13 cellular contexts compared by ENCODE assay signal in the genomic region with DNA sequence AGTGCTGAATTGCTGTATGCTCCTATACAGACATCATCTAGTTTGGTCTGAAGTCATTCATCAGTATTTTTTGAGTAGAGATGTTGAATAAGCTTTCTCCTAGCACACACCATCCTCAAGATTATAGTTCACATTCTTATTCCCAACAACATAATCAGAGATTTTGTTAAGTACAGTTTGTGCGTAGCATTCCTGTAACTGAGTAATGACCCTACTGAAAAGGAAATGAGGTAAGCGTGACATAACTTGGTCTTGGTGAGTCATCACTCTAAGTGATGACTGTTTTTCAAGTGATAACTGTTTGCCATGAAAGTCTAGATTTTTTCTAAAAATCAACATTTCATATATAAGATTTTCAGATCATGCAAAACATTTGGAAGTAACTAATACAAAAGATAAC. TPM values are rescaled to one million over a fixed set of nuclear protein-coding genes. Genes with fewer than 3 reads are reported as not detected.
DNase-seq lines count a peak whose midpoint lies in the region; ATAC-seq and TF ChIP-seq lines count a peak whose summit lies in the region.
"Had no signal": no experiment of that assay in that cellular context is flagged by ENCODE, and none has a peak within 500 bp of the region (broad histone marks: within the 10 kb centered on the region; RNA-seq: fewer than 3 reads in every experiment).

No MANE protein-coding gene starts in this region.

- DNase-seq in A673 (ENCODE audit: low spot score), result peak; percentile 27
- DNase-seq in HCEC 1CT, result peak; percentile 93
- DNase-seq in astrocyte of the cerebellum (ENCODE audit: low read depth), result peak; percentile 44
- DNase-seq in iris pigment epithelial cell (ENCODE audit: low read depth), result peak; percentile 97
- no peak for DNase-seq in mucosa of descending colon
- DNase-seq in BE2C, result no peak
- DNase-seq: activated CD4-positive, alpha-beta T cell treated with anti-CD3 and anti-CD28 coated beads, Interleukin-2, amount 50 U/mL, for 1 hour; cortex of kidney; hypothalamus; NCI-H1930 had no signal

- H3K4me3 ChIP-seq in A673 (ENCODE audit: low read depth, low read length, poor library complexity, severe bottlenecking) (no peak overlapping the region), astrocyte of the cerebellum (ENCODE audit: low read depth, low read length) (no peak overlapping the region), mucosa of descending colon (no peak overlapping the region), BE2C (ENCODE audit: low read depth, low read length) (no peak overlapping the region)

- no peak overlapping the region for H3K27ac ChIP-seq in A673 (ENCODE audit: low read depth, low read length, poor library complexity, severe bottlenecking)
- H3K27ac ChIP-seq: C4-2B had no signal

- BruUV-seq in A673 (replicated peaks; lab: Mats Ljungman, UMichigan), result no TSS peak

- TF ChIP-seq CTCF in A673 (conservative IDR thresholded peaks at IDR 0.05; ENCODE audit: low read depth, low read length) (no peak), astrocyte of the cerebellum (IDR thresholded peaks at IDR 0.05; ENCODE audit: low read depth, low read length, missing control alignments) (no peak), mucosa of descending colon (IDR thresholded peaks at IDR 0.05) (no peak), BE2C (IDR thresholded peaks at IDR 0.05; ENCODE audit: low read depth, low read length) (no peak)

- no peaks in the 10 kb centered on the region for H3K27me3 ChIP-seq in A673 (replicated peaks; ENCODE audit: insufficient read depth, low read depth, low read length, poor library complexity)
- H3K27me3 ChIP-seq in BE2C, result no peaks in the 10 kb centered on the region

- no peaks in the 10 kb centered on the region for H3K4me1 ChIP-seq in A673 (ENCODE audit: insufficient read depth, low read length, poor library complexity, severe bottlenecking)
- no peaks in the 10 kb centered on the region for H3K4me1 ChIP-seq in mucosa of descending colon (ENCODE audit: low read depth)
- no peaks in the 10 kb centered on the region for H3K4me1 ChIP-seq in BE2C

- CTCF ChIA-PET in A673 (lab: Charles Lee), result no interaction called here

- H3K36me3 ChIP-seq in A673 (ENCODE audit: insufficient read depth, low read length, poor library complexity, severe bottlenecking), result no peaks in the 10 kb centered on the region
- no peaks in the 10 kb centered on the region for H3K36me3 ChIP-seq in mucosa of descending colon (ENCODE audit: low read depth)
- no peaks in the 10 kb centered on the region for H3K36me3 ChIP-seq in BE2C

- no peak for ATAC-seq in mucosa of descending colon
- no peak for ATAC-seq in GM21717 (IDR thresholded peaks at IDR 0.05; ENCODE audit: unreplicated experiment)
- ATAC-seq in GM21360 (IDR thresholded peaks at IDR 0.05; ENCODE audit: unreplicated experiment), result no peak

- in situ Hi-C loops in astrocyte of the cerebellum (cut with HindIII; ENCODE audit: low sequenced_read_pairs), result no loop called here

- intact Hi-C loops in A673 (cut with micrococcal nuclease; ENCODE audit: unreplicated experiment) (no loop called here), mucosa of descending colon (cut with DNase I, micrococcal nuclease) (no loop called here)

- POLR2A ChIA-PET in A673 (lab: Charles Lee; ENCODE audit: low non-redundant PET), result no interaction called here

- H3K9me3 ChIP-seq in A673 (ENCODE audit: low read depth, low read length, poor library complexity, severe bottlenecking) (no peaks in the 10 kb centered on the region), mucosa of descending colon (no peaks in the 10 kb centered on the region), BE2C (no peaks in the 10 kb centered on the region)

RNA-seq across cellular contexts. Expression of gene FAM216B, which starts 18.5 kb away (rescaled TPM):
- not detected in 2 replicates for total RNA-seq in A673 (2021)
- under 1 TPM in 2 of 3 donors, not detected in 1; 0.09 to 0.13 TPM for total RNA-seq in mucosa of descending colon
- 1.3 TPM for polyA plus RNA-seq in BE2C (2012; ENCODE audit: insufficient read depth, insufficient read length, low read depth)

Comparison
In these comparisons a context has a peak if more than half of its experiments do, and no peak if none do; other contexts are left out.
1. DNase-seq: peak in A673 (single experiment), HCEC 1CT (single experiment), astrocyte of the cerebellum (single experiment) and iris pigment epithelial cell (single experiment); none in mucosa of descending colon (0 of 3) and BE2C (single experiment).